36 cellular contexts compared by ENCODE assay signal in the genomic region with DNA sequence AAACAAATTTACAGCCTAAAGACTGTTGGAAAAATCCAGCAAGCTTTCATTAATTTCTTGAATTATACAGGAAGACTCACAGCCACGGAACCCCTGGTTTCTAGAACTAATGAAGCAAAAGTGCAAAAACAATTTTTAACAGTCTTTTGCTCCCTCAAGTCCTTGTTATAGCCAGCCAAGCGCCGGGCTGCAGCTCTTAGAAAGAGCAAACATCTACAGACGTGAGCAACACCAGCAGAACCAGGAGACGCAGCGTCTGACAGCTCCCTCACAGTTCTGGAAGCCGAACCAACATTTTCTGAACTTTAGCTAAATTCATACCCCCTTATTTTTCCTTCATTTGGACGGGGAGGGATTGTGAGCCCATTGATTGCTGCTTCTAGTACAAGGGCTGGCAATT. TPM values are rescaled to one million over a fixed set of nuclear protein-coding genes. Genes with fewer than 3 reads are reported as not detected.
"Had no signal": no experiment of that assay in that cellular context is flagged by ENCODE, and none has a peak within 500 bp of the region (broad histone marks: within the 10 kb centered on the region; RNA-seq: fewer than 3 reads in every experiment).

No MANE protein-coding gene starts in this region.

- H3K27ac Mint-ChIP-seq: activated B cell treated with CpG ODN at 0.5 μM for 24 hours; activated CD4-positive, alpha-beta memory T cell treated with anti-CD3 and anti-CD28 coated beads for 36 hours; activated CD4-positive, alpha-beta T cell treated with anti-CD3 and anti-CD28 coated beads, Interleukin-2, amount 10 ng/mL, durations not matched to agents 24 days and 14 days; activated CD8-positive, alpha-beta T cell treated with anti-CD3 and anti-CD28 coated beads for 36 hours; activated naive CD4-positive, alpha-beta T cell treated with anti-CD3 and anti-CD28 coated beads for 36 hours; activated naive CD4-positive, alpha-beta T cell treated with anti-CD3 and anti-CD28 coated beads, Interleukin-2, amount 50 U/mL, for 72 hours; activated naive CD8-positive, alpha-beta T cell treated with anti-CD3 and anti-CD28 coated beads for 36 hours; activated T-cell treated with anti-CD3 and anti-CD28 coated beads, Interleukin-2, amount 50 U/mL, for 72 hours; activated T-helper 1 cell treated with anti-CD3 and anti-CD28 coated beads, Interleukin-12 subunit alpha, Interleukin-12 subunit beta, Interleukin-2, Interleukin-4 antibody, amounts not matched to agents 30 ng/mL and 10 ng/mL and 1 ng/mL, durations not matched to agents 14 hours and 24 hours and 36 hours; activated T-helper 17 cell treated with anti-CD3 and anti-CD28 coated beads, Interleukin-2, amount 50 U/mL, for 72 hours; T-helper 1 cell treated with Interleukin-12 subunit alpha and Interleukin-12 subunit beta and Interleukin-4 antibody, amounts not matched to agents 30 μg/mL and 1 μg/mL, for 36 hours; T-helper 2 cell treated with Interferon-gamma antibody and Interleukin-4, amounts not matched to agents 5 μg/mL and 100 μg/mL, for 36 hours had no signal

- H3K27ac ChIP-seq: adrenal gland, body of pancreas, brain microvascular endothelial cell, breast epithelium, VCaP had no signal

- H3K36me3 ChIP-seq: adrenal gland, brain microvascular endothelial cell, breast epithelium had no signal

- DNase-seq: activated B cell treated with CpG ODN at 0.5 μM for 24 hours; activated CD4-positive, alpha-beta memory T cell treated with anti-CD3 and anti-CD28 coated beads for 36 hours; activated CD4-positive, alpha-beta T cell treated with anti-CD3 and anti-CD28 coated beads for 4 hours; activated CD4-positive, alpha-beta T cell treated with anti-CD3 and anti-CD28 coated beads, Interleukin-2, amount 10 ng/mL, durations not matched to agents 24 days and 14 days; activated CD4-positive, alpha-beta T cell treated with anti-CD3 and anti-CD28 coated beads, Interleukin-2, amount 50 U/mL, for 1 hour; activated CD4-positive, alpha-beta T cell treated with anti-CD3 and anti-CD28 coated beads, Interleukin-2, amount 50 U/mL, for 4 hours; activated CD4-positive, CD25-positive, alpha-beta regulatory T cell treated with anti-CD3 and anti-CD28 coated beads, Interleukin-2, amount 50 U/mL, for 72 hours; activated CD8-positive, alpha-beta memory T cell treated with anti-CD3 and anti-CD28 coated beads, Interleukin-2, amount 50 U/mL, for 4 hours; activated CD8-positive, alpha-beta T cell treated with anti-CD3 and anti-CD28 coated beads for 36 hours; activated effector memory CD4-positive, alpha-beta T cell treated with anti-CD3 and anti-CD28 coated beads, Interleukin-2, amount 50 U/mL, for 16 hours; activated gamma-delta T cell treated with Interleukin-2 at 50 U/mL for 16 hours; activated naive CD4-positive, alpha-beta T cell; activated naive CD4-positive, alpha-beta T cell treated with anti-CD3 and anti-CD28 coated beads for 36 hours; activated naive CD4-positive, alpha-beta T cell treated with anti-CD3 and anti-CD28 coated beads, Interleukin-2, amount 50 U/mL, for 16 hours; activated naive CD8-positive, alpha-beta T cell treated with anti-CD3 and anti-CD28 coated beads for 36 hours; activated T-cell treated with anti-CD3 and anti-CD28 coated beads for 4 hours; activated T-cell treated with anti-CD3 and anti-CD28 coated beads, Interleukin-2, amount 50 U/mL, for 1 hour; activated T-cell treated with anti-CD3 and anti-CD28 coated beads, Interleukin-2, amount 50 U/mL, for 4 hours; activated T-cell treated with anti-CD3 and anti-CD28 coated beads, Interleukin-2, amount 50 U/mL, for 72 hours; adrenal gland; amniotic stem cell; body of pancreas; brain microvascular endothelial cell; caudate nucleus; SW 1271; T-helper 1 cell; T-helper 2 cell; T-helper 9 cell had no signal

- H3K4me3 Mint-ChIP-seq: activated B cell treated with CpG ODN at 0.5 μM for 24 hours; activated CD4-positive, alpha-beta memory T cell treated with anti-CD3 and anti-CD28 coated beads for 36 hours; activated CD4-positive, alpha-beta T cell treated with anti-CD3 and anti-CD28 coated beads, Interleukin-2, amount 10 ng/mL, durations not matched to agents 24 days and 14 days; activated CD8-positive, alpha-beta T cell treated with anti-CD3 and anti-CD28 coated beads for 36 hours; activated naive CD4-positive, alpha-beta T cell treated with anti-CD3 and anti-CD28 coated beads for 36 hours; activated naive CD8-positive, alpha-beta T cell treated with anti-CD3 and anti-CD28 coated beads for 36 hours; activated T-cell treated with anti-CD3 and anti-CD28 coated beads, Interleukin-2, amount 50 U/mL, for 4 hours; activated T-cell treated with anti-CD3 and anti-CD28 coated beads, Interleukin-2, amount 50 U/mL, for 72 hours; activated T-helper 1 cell treated with anti-CD3 and anti-CD28 coated beads, Interleukin-12 subunit alpha, Interleukin-12 subunit beta, Interleukin-2, Interleukin-4 antibody, amounts not matched to agents 30 ng/mL and 10 ng/mL and 1 ng/mL, durations not matched to agents 14 hours and 24 hours and 36 hours; activated T-helper 17 cell treated with anti-CD3 and anti-CD28 coated beads, Interleukin-2, amount 50 U/mL, for 72 hours; central memory CD8-positive, alpha-beta T cell; T-helper 1 cell treated with Interleukin-12 subunit alpha and Interleukin-12 subunit beta and Interleukin-4 antibody, amounts not matched to agents 30 μg/mL and 1 μg/mL, for 36 hours; T-helper 2 cell treated with Interferon-gamma antibody and Interleukin-4, amounts not matched to agents 5 μg/mL and 100 μg/mL, for 36 hours had no signal

- ATAC-seq: activated CD8-positive, alpha-beta T cell treated with anti-CD3 and anti-CD28 coated beads for 36 hours; activated naive CD4-positive, alpha-beta T cell treated with anti-CD3 and anti-CD28 coated beads, Interleukin-2, amount 50 U/mL, for 72 hours; activated T-cell treated with anti-CD3 and anti-CD28 coated beads, Interleukin-2, amount 50 U/mL, for 4 hours; activated T-cell treated with anti-CD3 and anti-CD28 coated beads, Interleukin-2, amount 50 U/mL, for 72 hours; activated T-helper 17 cell treated with anti-CD3 and anti-CD28 coated beads, Interleukin-2, amount 50 U/mL, for 72 hours; body of pancreas had no signal

- H3K9me3 Mint-ChIP-seq: activated B cell treated with CpG ODN at 0.5 μM for 24 hours; activated CD4-positive, alpha-beta memory T cell treated with anti-CD3 and anti-CD28 coated beads for 36 hours; activated CD4-positive, alpha-beta T cell treated with anti-CD3 and anti-CD28 coated beads, Interleukin-2, amount 10 ng/mL, durations not matched to agents 24 days and 14 days; activated CD8-positive, alpha-beta T cell treated with anti-CD3 and anti-CD28 coated beads for 36 hours; activated naive CD4-positive, alpha-beta T cell treated with anti-CD3 and anti-CD28 coated beads for 36 hours; activated naive CD4-positive, alpha-beta T cell treated with anti-CD3 and anti-CD28 coated beads, Interleukin-2, amount 50 U/mL, for 72 hours; activated naive CD8-positive, alpha-beta T cell treated with anti-CD3 and anti-CD28 coated beads for 36 hours; activated T-cell treated with anti-CD3 and anti-CD28 coated beads, Interleukin-2, amount 50 U/mL, for 4 hours; activated T-cell treated with anti-CD3 and anti-CD28 coated beads, Interleukin-2, amount 50 U/mL, for 72 hours; activated T-helper 1 cell treated with anti-CD3 and anti-CD28 coated beads, Interleukin-12 subunit alpha, Interleukin-12 subunit beta, Interleukin-2, Interleukin-4 antibody, amounts not matched to agents 30 ng/mL and 10 ng/mL and 1 ng/mL, durations not matched to agents 14 hours and 24 hours and 36 hours; activated T-helper 17 cell treated with anti-CD3 and anti-CD28 coated beads, Interleukin-2, amount 50 U/mL, for 72 hours; central memory CD8-positive, alpha-beta T cell; T-helper 1 cell treated with Interleukin-12 subunit alpha and Interleukin-12 subunit beta and Interleukin-4 antibody, amounts not matched to agents 30 μg/mL and 1 μg/mL, for 36 hours; T-helper 2 cell treated with Interferon-gamma antibody and Interleukin-4, amounts not matched to agents 5 μg/mL and 100 μg/mL, for 36 hours had no signal

- H3K9me3 ChIP-seq: adrenal gland, body of pancreas, breast epithelium had no signal

- H3K36me3 Mint-ChIP-seq: activated CD4-positive, alpha-beta memory T cell treated with anti-CD3 and anti-CD28 coated beads for 36 hours; activated naive CD4-positive, alpha-beta T cell treated with anti-CD3 and anti-CD28 coated beads, Interleukin-2, amount 50 U/mL, for 72 hours; activated naive CD8-positive, alpha-beta T cell treated with anti-CD3 and anti-CD28 coated beads for 36 hours had no signal

- H3K27me3 ChIP-seq: adrenal gland, body of pancreas, breast epithelium had no signal

- H3K4me1 ChIP-seq: adrenal gland, body of pancreas, breast epithelium had no signal

- H3K4me1 Mint-ChIP-seq: activated B cell treated with CpG ODN at 0.5 μM for 24 hours; activated CD4-positive, alpha-beta T cell treated with anti-CD3 and anti-CD28 coated beads, Interleukin-2, amount 10 ng/mL, durations not matched to agents 24 days and 14 days; activated naive CD8-positive, alpha-beta T cell treated with anti-CD3 and anti-CD28 coated beads for 36 hours; activated T-helper 17 cell treated with anti-CD3 and anti-CD28 coated beads, Interleukin-2, amount 50 U/mL, for 72 hours; central memory CD8-positive, alpha-beta T cell had no signal

- H3K27me3 Mint-ChIP-seq: activated CD8-positive, alpha-beta T cell treated with anti-CD3 and anti-CD28 coated beads for 36 hours; activated naive CD8-positive, alpha-beta T cell treated with anti-CD3 and anti-CD28 coated beads for 36 hours had no signal

- H3K4me3 ChIP-seq: adrenal gland, body of pancreas, breast epithelium had no signal

RNA-seq across cellular contexts. Expression of gene AK8, which starts 45.9 kb away (rescaled TPM):
- total RNA-seq: activated CD4-positive, alpha-beta T cell treated with anti-CD3 and anti-CD28 coated beads, Interleukin-2, amount 10 ng/mL, durations not matched to agents 24 days and 14 days; activated CD8-positive, alpha-beta T cell treated with anti-CD3 and anti-CD28 coated beads for 36 hours; activated naive CD4-positive, alpha-beta T cell treated with anti-CD3 and anti-CD28 coated beads for 36 hours; activated naive CD4-positive, alpha-beta T cell treated with anti-CD3 and anti-CD28 coated beads, Interleukin-2, amount 50 U/mL, for 72 hours; activated T-cell treated with anti-CD3 and anti-CD28 coated beads, Interleukin-2, amount 50 U/mL, for 4 hours; activated T-helper 1 cell treated with anti-CD3 and anti-CD28 coated beads, Interleukin-12 subunit alpha, Interleukin-12 subunit beta, Interleukin-2, Interleukin-4 antibody, amounts not matched to agents 30 ng/mL and 10 ng/mL and 1 ng/mL, durations not matched to agents 14 hours and 24 hours and 36 hours had no signal
